11 cellular contexts compared by ENCODE assay signal in genomic region chr4:2806392-2807355, GRCh38. TPM values are rescaled to one million over a fixed set of nuclear protein-coding genes. Genes with fewer than 3 reads are reported as not detected.
DNase-seq lines count a peak whose midpoint lies in the region; ATAC-seq and TF ChIP-seq lines count a peak whose summit lies in the region.
"Had no signal": no experiment of that assay in that cellular context is flagged by ENCODE, and none has a peak within 500 bp of the region (broad histone marks: within the 10 kb centered on the region; RNA-seq: fewer than 3 reads in every experiment).

No MANE protein-coding gene starts in this region.

- H3K4me3 ChIP-seq in Peyer's patch: no peak overlapping the region
- no peak overlapping the region for H3K4me3 ChIP-seq in foreskin fibroblast (ENCODE audit: low read depth in 1 of 2, low read length in 2 of 2)
- H3K4me3 ChIP-seq: SJSA1 had no signal

- peaks cover 30 to 85% (median 46%) of the 10 kb centered on the region in 4 donors for H3K4me1 ChIP-seq in Peyer's patch

- ATAC-seq in GM21381 (IDR thresholded peaks at IDR 0.05; ENCODE audit: unreplicated experiment): no peak

- TF ChIP-seq POLR2A in Peyer's patch (IDR thresholded peaks at IDR 0.05): no peak

- H3K9me3 ChIP-seq in Peyer's patch: no peaks in the 10 kb centered on the region
- H3K9me3 ChIP-seq: SJSA1 had no signal

- DNase-seq in AG20443 (ENCODE audit: low spot score) (peak; percentile 83), Peyer's patch (peak; percentile 54 to 83 (median 81)), foreskin fibroblast (peak; percentile 68 to 93), nucleus accumbens (lab: John Stamatoyannopoulos, UW) (peak in 32 of 56 donors; percentile 21 to 69 (median 37)), H4 (ENCODE audit: low spot score) (no peak), NCI-H1105 (lab: John Stamatoyannopoulos, UW) (no peak)
- DNase-seq in stimulated activated naive CD4-positive, alpha-beta T cell treated with Interleukin-2 at 50 U/mL for 16 hours (lab: John Stamatoyannopoulos, UW): no peak
- DNase-seq: activated gamma-delta T cell; CD4-positive, alpha-beta T cell had no signal

- H3K36me3 ChIP-seq in Peyer's patch: no peaks in the 10 kb centered on the region
- H3K36me3 ChIP-seq: SJSA1 had no signal

- peak overlapping the region; percentile 74 to 94 (median 81) for H3K27ac ChIP-seq in Peyer's patch
- H3K27ac ChIP-seq: SJSA1 had no signal

- no peak for TF ChIP-seq CTCF in Peyer's patch (IDR thresholded peaks at IDR 0.05)
- TF ChIP-seq CTCF in foreskin fibroblast (IDR thresholded peaks at IDR 0.05; ENCODE audit: low read depth, low read length): no peak

- H3K27me3 ChIP-seq in Peyer's patch: no peaks in the 10 kb centered on the region
- H3K27me3 ChIP-seq: SJSA1 had no signal

RNA-seq across cellular contexts. Expression of gene SH3BP2, which starts 13.8 kb away (rescaled TPM):
- 100 to 1,000 TPM in 2 of 4 donors, 10 to 100 TPM in 2; 54.8 to 208 (median 102) TPM for total RNA-seq in Peyer's patch
- total RNA-seq in H4 (2014; rRNA removed; shearing (Covaris generic)): 10.9 and 17.7 TPM in 2 replicates

RNA-seq across cellular contexts. Expression of gene ADD1, which starts 37.0 kb away (rescaled TPM):
- 100 to 1,000 TPM; 290 to 470 (median 372) TPM for total RNA-seq in Peyer's patch
- total RNA-seq in H4 (2014; rRNA removed; shearing (Covaris generic)): 117 and 125 TPM in 2 replicates

RNA-seq across cellular contexts. Expression of gene TNIP2, which starts 50.5 kb away (rescaled TPM):
- total RNA-seq in Peyer's patch: 100 to 1,000 TPM; 135 to 255 (median 145) TPM
- total RNA-seq in H4 (2014; rRNA removed; shearing (Covaris generic)): 45.7 and 46.8 TPM in 2 replicates

Comparison
In these comparisons a context has a peak if more than half of its experiments do, and no peak if none do; other contexts are left out.
1. DNase-seq: peak in AG20443 (single experiment), Peyer's patch (3 of 3), foreskin fibroblast (2 of 2) and nucleus accumbens (32 of 56); none in H4 (single experiment), stimulated activated naive CD4-positive, alpha-beta T cell treated with Interleukin-2 at 50 U/mL for 16 hours (single experiment) and NCI-H1105 (single experiment).